Comparison of ENCODE assay signal across 2 cellular contexts in the genomic region with DNA sequence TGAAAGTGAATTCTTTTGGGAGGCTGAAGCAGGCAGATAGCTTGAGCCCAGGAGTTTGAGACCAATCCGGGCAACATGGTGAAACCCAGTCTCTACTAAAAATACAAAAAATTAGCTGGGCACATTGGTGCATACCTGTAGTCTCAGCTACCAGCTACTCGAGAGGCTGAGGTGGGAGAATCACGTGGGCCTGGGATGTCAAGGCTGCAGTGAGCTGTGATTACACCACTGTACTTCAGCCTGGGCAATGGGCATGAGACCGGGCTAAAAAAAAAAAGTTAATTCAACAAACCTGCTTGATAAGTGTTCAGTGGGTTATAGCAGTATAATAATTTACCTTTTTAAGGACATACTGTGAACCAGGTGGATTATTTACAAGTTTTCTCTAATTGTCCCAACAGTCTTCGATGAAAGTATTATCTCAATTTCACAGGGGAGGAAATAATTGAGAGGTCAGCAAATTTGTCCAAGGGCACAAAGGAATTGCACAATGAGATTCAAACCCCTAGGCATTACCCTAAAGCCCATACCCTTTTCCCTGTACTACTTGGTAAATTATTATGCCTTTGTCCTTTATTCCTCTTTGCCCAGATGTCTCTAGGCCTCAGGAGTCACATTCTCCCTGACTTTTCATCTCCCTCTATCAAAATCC.
TF ChIP-seq lines count a peak whose summit lies in the region.

No MANE protein-coding gene starts in this region.

TF ChIP-seq in A549, 52 proteins besides CTCF, POLR2A, EP300 and RAD21:
- TF ChIP-seq ZC3H11A (IDR thresholded peaks at IDR 0.05) (no peak), MAFK (IDR thresholded peaks at IDR 0.05; ENCODE audit: partially characterized antibody) (peak; percentile 82)

TF ChIP-seq in IMR-90, 13 proteins besides CTCF, POLR2A, EP300 and RAD21:
- TF ChIP-seq NFE2L2 (IDR thresholded peaks at IDR 0.05; ENCODE audit: low read depth, low read length) (no peak), MAFK (IDR thresholded peaks at IDR 0.05; ENCODE audit: low read depth, low read length) (peak; percentile 51)
